ENCODE assay signal across 21 cellular contexts in genomic region chr15:70687432-70687831, GRCh38.
"Had no signal": no experiment of that assay in that cellular context is flagged by ENCODE, and none has a peak within 500 bp of the region (broad histone marks: within the 10 kb centered on the region; RNA-seq: fewer than 3 reads in every experiment).

No MANE protein-coding gene starts in this region.

- H3K27ac ChIP-seq: coronary artery, dorsolateral prefrontal cortex, neural progenitor cell, ovary, suprapubic skin, thyroid gland had no signal

- H3K36me3 ChIP-seq: neural progenitor cell, ovary had no signal

- ATAC-seq: esophagus mucosa, left colon, mucosa of descending colon, natural killer cell, right cardiac atrium had no signal

- H3K9me3 ChIP-seq: mucosa of descending colon, ovary, suprapubic skin, thyroid gland had no signal

- FAIRE-seq: endometrium, frontal cortex, urothelium cell line had no signal

- H3K4me1 ChIP-seq: neural progenitor cell had no signal

- DNase-seq: dorsolateral prefrontal cortex; effector CD8-positive, alpha-beta T cell; immature natural killer cell; left colon; mammary epithelial cell; mucosa of descending colon; natural killer cell; nucleus accumbens; ovary; right cardiac atrium; stimulated activated CD4-positive, alpha-beta T cell treated with anti-CD3 and anti-CD28 coated beads, Interleukin-2, amount 100 ng/mL, for 48 hours; stimulated activated naive CD4-positive, alpha-beta T cell treated with Interleukin-2 at 50 U/mL for 16 hours; thyroid gland had no signal

- H3K9ac ChIP-seq: neural progenitor cell had no signal

- H3K4me3 ChIP-seq: coronary artery, dorsolateral prefrontal cortex, mucosa of descending colon, neural progenitor cell, ovary, smooth muscle cell, suprapubic skin, thyroid gland had no signal

- H3K27me3 ChIP-seq: neural progenitor cell, ovary, suprapubic skin, thyroid gland had no signal
